Comparison of ENCODE assay signal across 8 cellular contexts in genomic region chr3:14508966-14509795, GRCh38. TPM values are rescaled to one million over a fixed set of nuclear protein-coding genes. Genes with fewer than 3 reads are reported as not detected.
DNase-seq lines count a peak whose midpoint lies in the region; ATAC-seq and TF ChIP-seq lines count a peak whose summit lies in the region.

No MANE protein-coding gene starts in this region.

- H3K9me3 Mint-ChIP-seq in CD4-positive, alpha-beta T cell, result no peaks in the 10 kb centered on the region
- H3K9me3 Mint-ChIP-seq in natural killer cell, result no peaks in the 10 kb centered on the region

- no peaks in the 10 kb centered on the region for H3K36me3 ChIP-seq in H7 (replicated peaks; ENCODE audit: control insufficient read depth, insufficient read depth, low read length)

- POLR2A ChIA-PET in CD4-positive, alpha-beta T cell (lab: Charles Lee), result no interaction called here

- intact Hi-C loops in CD4-positive, alpha-beta T cell (cut with DNase I, micrococcal nuclease), result loop anchor here (2.0 to 5.0 kb wide), 2 partner anchors 412 to 413 kb away; no protein-coding TSS in a partner anchor
- intact Hi-C loops in natural killer cell (cut with micrococcal nuclease), result loop anchor here (1.0 kb wide), 1 partner anchor 412 kb away; no protein-coding TSS in a partner anchor

- H3K27ac Mint-ChIP-seq in CD4-positive, alpha-beta T cell, result no peak overlapping the region
- H3K27ac Mint-ChIP-seq in natural killer cell, result no peak overlapping the region

- peak overlapping the region; percentile 24 for H3K4me3 ChIP-seq in H7 (ENCODE audit: insufficient read depth, low read depth, low read length)

- H3K4me1 Mint-ChIP-seq in CD4-positive, alpha-beta T cell (ENCODE audit: low read depth), result peaks cover 5% of the 10 kb centered on the region
- H3K4me1 Mint-ChIP-seq in natural killer cell, result peaks cover 0 to 13% of the 10 kb centered on the region in 2 donors

- DNase-seq in CD4-positive, alpha-beta T cell, result peak; percentile 43 to 79 (median 61)
- DNase-seq in H7, result peak; percentile 98
- DNase-seq in NCI-H82 (lab: John Stamatoyannopoulos, UW), result peak; percentile 81
- DNase-seq in activated T-cell treated with anti-CD3 and anti-CD28 coated beads for 1 hour (ENCODE audit: low read depth), result peak; percentile 75
- peak; percentile 63 for DNase-seq in natural killer cell
- DNase-seq in stimulated activated naive CD8-positive, alpha-beta T cell treated with anti-CD3 and anti-CD28 coated beads, Interleukin-15, Interleukin-2, amounts not matched to agents 100 U/mL and 50 U/mL, for 24 hours, result peak; percentile 86
- DNase-seq in pons (ENCODE audit: low spot score), result no peak

- no peak overlapping the region for H3K4me3 Mint-ChIP-seq in CD4-positive, alpha-beta T cell
- no peak overlapping the region for H3K4me3 Mint-ChIP-seq in natural killer cell

- H3K36me3 Mint-ChIP-seq in CD4-positive, alpha-beta T cell (ENCODE audit: low read depth), result no peaks in the 10 kb centered on the region
- H3K36me3 Mint-ChIP-seq in natural killer cell, result no peaks in the 10 kb centered on the region

- H3K27me3 ChIP-seq in CD4-positive, alpha-beta T cell (ENCODE audit: control insufficient read depth, insufficient read depth, low read length), result no peaks in the 10 kb centered on the region
- no peaks in the 10 kb centered on the region for H3K27me3 ChIP-seq in H7 (ENCODE audit: control insufficient read depth, insufficient read depth, low read length)

- H3K9me3 ChIP-seq in CD4-positive, alpha-beta T cell (ENCODE audit: control insufficient read depth, low read length), result no peaks in the 10 kb centered on the region

- peak; percentile 95 for TF ChIP-seq CTCF in CD4-positive, alpha-beta T cell (IDR thresholded peaks at IDR 0.05)
- TF ChIP-seq CTCF in natural killer cell (IDR thresholded peaks at IDR 0.05), result peak; percentile 91

- CTCF ChIA-PET in CD4-positive, alpha-beta T cell (lab: Charles Lee), result no interaction called here

- no peak overlapping the region for H3K27ac ChIP-seq in CD4-positive, alpha-beta T cell (ENCODE audit: low read depth, low read length)

- ATAC-seq in CD4-positive, alpha-beta T cell (ENCODE audit: poor library complexity), result peak; percentile 57
- peak; percentile 63 for ATAC-seq in esophagus mucosa
- peak; percentile 40 to 81 (median 66) for ATAC-seq in natural killer cell
- ATAC-seq in stimulated activated naive CD8-positive, alpha-beta T cell treated with anti-CD3 and anti-CD28 coated beads, Interleukin-15, Interleukin-2, amounts not matched to agents 100 U/mL and 50 U/mL, for 24 hours, result peak; percentile 50

- H3K27me3 Mint-ChIP-seq in CD4-positive, alpha-beta T cell, result no peaks in the 10 kb centered on the region
- peaks cover 5 to 8% of the 10 kb centered on the region in 2 donors for H3K27me3 Mint-ChIP-seq in natural killer cell (ENCODE audit: low read depth in 2 of 2)

RNA-seq across cellular contexts. Expression of gene GRIP2, which starts 31.0 kb away (rescaled TPM):
- total RNA-seq in CD4-positive, alpha-beta T cell, result not detected
- total RNA-seq in H7 (2014; rRNA removed; shearing (Covaris generic)), result 2.2 and 2.9 TPM in 2 replicates
- total RNA-seq in esophagus mucosa (2.0 TPM), natural killer cell (not detected)
